In genomic region chr22:49828599-49828965, GRCh38 we compare ENCODE assay signal across 12 cellular contexts. TPM values are rescaled to one million over a fixed set of nuclear protein-coding genes. Genes with fewer than 3 reads are reported as not detected.
DNase-seq lines count a peak whose midpoint lies in the region; ATAC-seq lines count a peak whose summit lies in the region.
"Had no signal": no experiment of that assay in that cellular context is flagged by ENCODE, and none has a peak within 500 bp of the region (broad histone marks: within the 10 kb centered on the region; RNA-seq: fewer than 3 reads in every experiment).

No MANE protein-coding gene starts in this region.

- no peaks in the 10 kb centered on the region for H3K27me3 ChIP-seq in right cardiac atrium (ENCODE audit: control insufficient read depth, insufficient read depth)
- H3K27me3 ChIP-seq: Peyer's patch had no signal

- no peaks in the 10 kb centered on the region for H3K27me3 Mint-ChIP-seq in activated CD4-positive, alpha-beta memory T cell treated with anti-CD3 and anti-CD28 coated beads for 36 hours
- no peaks in the 10 kb centered on the region for H3K27me3 Mint-ChIP-seq in memory B cell

- H3K4me1 ChIP-seq in right cardiac atrium (ENCODE audit: control insufficient read depth, insufficient read depth, low read length), result peaks cover 10% of the 10 kb centered on the region

- peak overlapping the region; percentile 91 for H3K27ac Mint-ChIP-seq in activated CD4-positive, alpha-beta memory T cell treated with anti-CD3 and anti-CD28 coated beads for 36 hours
- H3K27ac Mint-ChIP-seq in memory B cell, result no peak overlapping the region

- POLR2A ChIA-PET in activated CD4-positive, alpha-beta memory T cell treated with anti-CD3 and anti-CD28 coated beads for 36 hours (lab: Charles Lee), result interaction anchor here (1.1 to 1.6 kb wide), 3 partner anchors 23 to 88 kb away, joined by 3 to 4 read pairs (median 3); no protein-coding TSS in a partner anchor

- peaks cover 24% of the 10 kb centered on the region for H3K36me3 Mint-ChIP-seq in activated CD4-positive, alpha-beta memory T cell treated with anti-CD3 and anti-CD28 coated beads for 36 hours
- peaks cover 15% of the 10 kb centered on the region for H3K36me3 Mint-ChIP-seq in memory B cell

- H3K27ac ChIP-seq in right cardiac atrium (ENCODE audit: low read length) (no peak overlapping the region), substantia nigra (ENCODE audit: low read depth, low read length, poor library complexity, severe bottlenecking) (peak overlapping the region; percentile 88)

- H3K9me3 ChIP-seq in right cardiac atrium (ENCODE audit: control insufficient read depth, low read length), result no peaks in the 10 kb centered on the region
- H3K9me3 ChIP-seq: Peyer's patch had no signal

- CTCF ChIA-PET in activated CD4-positive, alpha-beta memory T cell treated with anti-CD3 and anti-CD28 coated beads for 36 hours (lab: Charles Lee), result no interaction called here

- ATAC-seq in right cardiac atrium (peak; percentile 2 to 19), left ventricle myocardium superior (no peak), memory B cell (ENCODE audit: low read depth) (no peak), GM18858 (IDR thresholded peaks at IDR 0.05; ENCODE audit: unreplicated experiment) (no peak)

- H3K4me1 Mint-ChIP-seq in activated CD4-positive, alpha-beta memory T cell treated with anti-CD3 and anti-CD28 coated beads for 36 hours (ENCODE audit: low read depth), result peaks cover 53% of the 10 kb centered on the region
- H3K4me1 Mint-ChIP-seq in memory B cell, result peaks cover 32% of the 10 kb centered on the region

- no peaks in the 10 kb centered on the region for H3K9me3 Mint-ChIP-seq in activated CD4-positive, alpha-beta memory T cell treated with anti-CD3 and anti-CD28 coated beads for 36 hours
- H3K9me3 Mint-ChIP-seq in memory B cell, result no peaks in the 10 kb centered on the region

- WGBS in right cardiac atrium, result 94% methylated on average over 14 of the region's 14 CpGs

- no peak for DNase-seq in right cardiac atrium
- DNase-seq in left ventricle myocardium superior, result no peak
- peak; percentile 21 for DNase-seq in activated CD4-positive, alpha-beta memory T cell treated with anti-CD3 and anti-CD28 coated beads for 36 hours
- DNase-seq in memory B cell (ENCODE audit: low spot score in 2 of 2), result no peak
- DNase-seq in substantia nigra (lab: John Stamatoyannopoulos, UW), result peak in 1 of 49 donors; percentile 64
- no peak for DNase-seq in A172 (ENCODE audit: low spot score)
- no peak for DNase-seq in GOT3 (lab: John Stamatoyannopoulos, UW)
- DNase-seq: mesendoderm; stimulated activated naive CD4-positive, alpha-beta T cell treated with Interleukin-2 at 50 U/mL for 16 hours; T1000 had no signal

- intact Hi-C loops in right cardiac atrium (cut with DNase I) (no loop called here), left ventricle myocardium superior (cut with micrococcal nuclease) (no loop called here)
- intact Hi-C loops in activated CD4-positive, alpha-beta memory T cell treated with anti-CD3 and anti-CD28 coated beads for 36 hours (cut with micrococcal nuclease), result no loop called here

- H3K4me3 Mint-ChIP-seq in activated CD4-positive, alpha-beta memory T cell treated with anti-CD3 and anti-CD28 coated beads for 36 hours, result peak overlapping the region; percentile 72
- peak overlapping the region; percentile 38 for H3K4me3 Mint-ChIP-seq in memory B cell

- no peak overlapping the region for H3K4me3 ChIP-seq in right cardiac atrium (ENCODE audit: low read length)

RNA-seq across cellular contexts. Expression of gene BRD1, which starts 0.9 kb away (rescaled TPM):
- total RNA-seq in right cardiac atrium (10 to 100 TPM; 17.7 to 19.4 (median 18.3) TPM), left ventricle myocardium superior (18.7 TPM)
- polyA plus RNA-seq in right cardiac atrium, result 16.3 TPM
- 10 to 100 TPM; 27.5 to 30.2 TPM for total RNA-seq in activated CD4-positive, alpha-beta memory T cell treated with anti-CD3 and anti-CD28 coated beads for 36 hours
- total RNA-seq in A172 (2014; rRNA removed; shearing (Covaris generic)), result 8.0 and 11.1 TPM in 2 replicates

RNA-seq across cellular contexts. Expression of gene ZBED4, which starts 25.1 kb away (rescaled TPM):
- 1 to 10 TPM; 3.4 to 5.3 (median 4.1) TPM for total RNA-seq in right cardiac atrium
- polyA plus RNA-seq in right cardiac atrium, result 2.3 TPM
- total RNA-seq in left ventricle myocardium superior, result 4.6 TPM
- 10 to 100 TPM; 18.4 TPM for total RNA-seq in activated CD4-positive, alpha-beta memory T cell treated with anti-CD3 and anti-CD28 coated beads for 36 hours
- 7.8 and 8.1 TPM in 2 replicates for total RNA-seq in A172 (2014; rRNA removed; shearing (Covaris generic))

Comparison
In these comparisons a context has a peak if more than half of its experiments do, and no peak if none do; other contexts are left out.
1. ATAC-seq: peak in right cardiac atrium (2 of 2); none in left ventricle myocardium superior (single experiment), memory B cell (single experiment) and GM18858 (single experiment).